18 cellular contexts compared by ENCODE assay signal in the genomic region with DNA sequence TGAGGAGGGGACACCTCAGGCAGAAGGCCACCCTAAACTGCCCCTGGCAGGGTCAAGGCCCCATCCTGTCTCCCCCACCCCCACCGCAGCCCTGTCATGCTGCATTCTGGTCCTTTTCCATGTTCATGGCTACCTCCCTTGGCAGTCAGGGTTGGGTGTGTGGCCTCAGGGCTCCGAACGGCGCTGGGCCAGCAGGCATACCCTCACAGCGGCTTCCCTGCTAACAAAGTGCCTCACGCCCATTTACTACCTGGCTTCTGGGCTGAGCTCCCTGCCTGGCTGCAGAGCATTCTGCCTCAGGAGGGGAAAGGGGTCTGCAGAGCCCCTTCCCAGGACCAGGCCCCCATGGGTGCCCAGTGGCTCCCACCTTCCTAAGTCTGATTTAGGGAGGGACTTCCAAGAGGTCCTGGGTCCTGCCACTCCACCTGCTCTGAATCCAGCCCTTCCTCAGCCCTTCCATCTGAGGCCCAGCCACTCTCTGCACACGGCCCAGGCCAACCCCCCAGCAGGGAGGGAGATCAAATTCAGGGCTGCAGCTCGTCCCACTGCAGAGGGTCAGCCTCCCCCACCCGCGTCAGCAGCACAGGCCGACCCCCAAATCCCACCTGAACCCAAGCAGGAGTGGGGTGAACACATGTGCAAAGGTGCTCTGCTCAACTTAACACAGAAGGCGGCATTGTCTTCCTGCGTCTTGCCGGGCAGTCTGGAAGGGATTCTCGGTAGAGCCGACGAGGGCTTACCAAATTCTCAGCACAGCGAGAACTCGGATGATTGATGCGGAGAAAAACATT.
DNase-seq lines count a peak whose midpoint lies in the region; ATAC-seq and TF ChIP-seq lines count a peak whose summit lies in the region.
"Had no signal": no experiment of that assay in that cellular context is flagged by ENCODE, and none has a peak within 500 bp of the region (broad histone marks: within the 10 kb centered on the region; RNA-seq: fewer than 3 reads in every experiment).

No MANE protein-coding gene starts in this region.

- peak; percentile 13 for DNase-seq in AG10803 (ENCODE audit: low read depth)
- DNase-seq in RWPE2 (ENCODE audit: low spot score): peak; percentile 50
- peak; percentile 24 for DNase-seq in lower lobe of right lung
- no peak for DNase-seq in progenitor cell of endocrine pancreas (ENCODE audit: low spot score, unreplicated experiment)
- DNase-seq in occipital lobe (lab: John Stamatoyannopoulos, UW): no peak
- no peak for DNase-seq in MV-4-11 (lab: John Stamatoyannopoulos, UW)
- DNase-seq in esophagus muscularis mucosa (ENCODE audit: extremely low spot score): no peak
- no peak for DNase-seq in GM13977 (ENCODE audit: low spot score)
- DNase-seq: CD4-positive, CD25-positive, alpha-beta regulatory T cell; DMS79; HFFc6; MM.1S; NCI-H1105 treated with DMSO at 0.1 percent for 48 hours; NCI-H187; NCI-H2171; NCI-H510A treated with DMSO at 0.1 percent for 48 hours; Peyer's patch; SIG-M5 had no signal

- in situ Hi-C loops in GM13977 (cut with MboI; ENCODE audit: low pct_unique_long_range_greater_than_20kb, low sequenced_read_pairs, unreplicated experiment): no loop called here

- H3K9me3 Mint-ChIP-seq in progenitor cell of endocrine pancreas (ENCODE audit: low read depth): no peaks in the 10 kb centered on the region
- H3K9me3 Mint-ChIP-seq: CD4-positive, CD25-positive, alpha-beta regulatory T cell had no signal

- H3K4me3 ChIP-seq in AG10803 (ENCODE audit: low read length): no peak overlapping the region
- H3K4me3 ChIP-seq in RWPE2 (ENCODE audit: severe bottlenecking): no peak overlapping the region
- H3K4me3 ChIP-seq in lower lobe of right lung: no peak overlapping the region
- H3K4me3 ChIP-seq in esophagus muscularis mucosa: no peak overlapping the region
- H3K4me3 ChIP-seq: Peyer's patch had no signal

- TF ChIP-seq CTCF in AG10803 (conservative IDR thresholded peaks at IDR 0.05; ENCODE audit: low read length) (no peak), RWPE2 (IDR thresholded peaks at IDR 0.05; ENCODE audit: poor library complexity, severe bottlenecking) (no peak), lower lobe of right lung (IDR thresholded peaks at IDR 0.05) (no peak), progenitor cell of endocrine pancreas (IDR thresholded peaks at IDR 0.05; ENCODE audit: unreplicated experiment) (no peak), esophagus muscularis mucosa (IDR thresholded peaks at IDR 0.05) (no peak), GM13977 (IDR thresholded peaks at IDR 0.05; ENCODE audit: extremely low read depth, insufficient read depth, missing control alignments) (no peak)

- H3K4me1 ChIP-seq in RWPE2 (ENCODE audit: insufficient read depth, poor library complexity, severe bottlenecking) (no peaks in the 10 kb centered on the region), lower lobe of right lung (no peaks in the 10 kb centered on the region), esophagus muscularis mucosa (no peaks in the 10 kb centered on the region)
- H3K4me1 ChIP-seq: Peyer's patch had no signal

- no peak overlapping the region for H3K4me3 Mint-ChIP-seq in progenitor cell of endocrine pancreas (ENCODE audit: low read depth)
- H3K4me3 Mint-ChIP-seq: CD4-positive, CD25-positive, alpha-beta regulatory T cell; HFFc6 had no signal

- no peaks in the 10 kb centered on the region for H3K27me3 ChIP-seq in RWPE2 (ENCODE audit: insufficient read depth, poor library complexity, severe bottlenecking)
- H3K27me3 ChIP-seq in lower lobe of right lung (ENCODE audit: low read depth): no peaks in the 10 kb centered on the region
- peaks cover 0 to 8% (median 0%) of the 10 kb centered on the region in 4 donors for H3K27me3 ChIP-seq in esophagus muscularis mucosa
- H3K27me3 ChIP-seq: Peyer's patch had no signal

- H3K27ac Mint-ChIP-seq in progenitor cell of endocrine pancreas: peak overlapping the region; percentile 65
- H3K27ac Mint-ChIP-seq: CD4-positive, CD25-positive, alpha-beta regulatory T cell; HFFc6 had no signal

- no peaks in the 10 kb centered on the region for H3K36me3 ChIP-seq in RWPE2 (ENCODE audit: low read depth)
- H3K36me3 ChIP-seq in lower lobe of right lung: no peaks in the 10 kb centered on the region
- no peaks in the 10 kb centered on the region for H3K36me3 ChIP-seq in esophagus muscularis mucosa
- H3K36me3 ChIP-seq: Peyer's patch had no signal

- peaks cover 2% of the 10 kb centered on the region for H3K4me1 Mint-ChIP-seq in progenitor cell of endocrine pancreas (ENCODE audit: low read depth)
- H3K4me1 Mint-ChIP-seq: CD4-positive, CD25-positive, alpha-beta regulatory T cell had no signal

- intact Hi-C loops in lower lobe of right lung (cut with DNase I): no loop called here
- intact Hi-C loops in esophagus muscularis mucosa (cut with DNase I): no loop called here

- no peaks in the 10 kb centered on the region for H3K36me3 Mint-ChIP-seq in progenitor cell of endocrine pancreas (ENCODE audit: insufficient read depth)
- H3K36me3 Mint-ChIP-seq: CD4-positive, CD25-positive, alpha-beta regulatory T cell had no signal

- H3K9me3 ChIP-seq in RWPE2 (ENCODE audit: severe bottlenecking): no peaks in the 10 kb centered on the region
- no peaks in the 10 kb centered on the region for H3K9me3 ChIP-seq in lower lobe of right lung
- no peaks in the 10 kb centered on the region for H3K9me3 ChIP-seq in esophagus muscularis mucosa
- H3K9me3 ChIP-seq: Peyer's patch had no signal

- H3K27ac ChIP-seq in RWPE2 (ENCODE audit: poor library complexity, severe bottlenecking) (no peak overlapping the region), lower lobe of right lung (no peak overlapping the region), esophagus muscularis mucosa (replicated peaks in 1 of 4) (no peak overlapping the region)
- H3K27ac ChIP-seq: Peyer's patch had no signal

- ATAC-seq in RWPE2 (ENCODE audit: low read depth) (no peak), lower lobe of right lung (no peak)

- TF ChIP-seq POLR2A in esophagus muscularis mucosa (IDR thresholded peaks at IDR 0.05; ENCODE audit: low read depth): no peak

- WGBS in esophagus muscularis mucosa: 70% methylated on average over 17 of the region's 20 CpGs

- H3K27me3 Mint-ChIP-seq in progenitor cell of endocrine pancreas: peaks cover 4% of the 10 kb centered on the region
- H3K27me3 Mint-ChIP-seq: CD4-positive, CD25-positive, alpha-beta regulatory T cell had no signal

- TF ChIP-seq EP300 in esophagus muscularis mucosa (IDR thresholded peaks at IDR 0.05): no peak

Comparison
In these comparisons a context has a peak if more than half of its experiments do, and no peak if none do; other contexts are left out.
1. DNase-seq: peak in AG10803 (single experiment), RWPE2 (single experiment) and lower lobe of right lung (single experiment); none in progenitor cell of endocrine pancreas (single experiment), occipital lobe (single experiment), MV-4-11 (single experiment), esophagus muscularis mucosa (single experiment) and GM13977 (single experiment).